Comparison of ENCODE assay signal across 10 cellular contexts in the genomic region with DNA sequence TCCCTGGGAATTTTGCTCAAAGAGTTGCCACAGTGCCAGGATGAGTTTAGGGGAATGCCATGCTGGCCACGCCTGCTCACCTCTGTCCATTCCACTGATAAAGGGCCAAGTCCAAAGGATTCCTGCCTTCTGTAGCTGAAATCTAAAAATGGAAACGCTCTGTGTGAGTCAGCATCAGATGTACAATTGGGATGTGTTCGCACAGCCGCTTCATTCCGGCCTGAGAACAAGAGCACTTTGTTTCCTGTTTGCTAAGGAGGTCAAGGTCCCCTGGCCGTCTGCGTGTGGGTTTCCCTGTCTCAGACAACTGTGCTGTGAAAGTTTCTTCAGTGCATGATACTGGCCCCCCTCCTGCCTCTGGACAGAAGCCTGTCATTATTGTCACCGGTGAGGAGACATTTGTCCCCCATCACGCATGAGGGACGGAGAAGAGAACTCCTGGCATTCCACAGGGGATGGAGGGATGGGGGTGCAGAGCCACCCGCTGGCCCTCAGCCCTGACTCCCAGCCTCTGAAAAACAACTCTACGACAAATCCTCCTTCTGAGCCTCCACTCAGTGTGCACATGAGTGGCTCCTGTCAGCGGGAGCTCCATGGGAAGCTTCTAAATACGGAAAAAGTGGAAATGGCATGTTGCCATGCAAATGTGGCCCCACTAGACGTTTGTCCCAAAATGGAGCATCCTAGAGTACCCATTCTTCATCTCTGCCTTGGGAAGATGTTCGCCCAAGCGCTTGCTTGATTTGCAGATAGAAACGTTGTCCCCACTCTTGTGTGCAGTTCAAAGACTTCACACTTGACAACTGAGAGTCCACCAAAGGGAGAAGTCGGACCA.
DNase-seq lines count a peak whose midpoint lies in the region; ATAC-seq, FAIRE-seq and TF ChIP-seq lines count a peak whose summit lies in the region.
"Had no signal": no experiment of that assay in that cellular context is flagged by ENCODE, and none has a peak within 500 bp of the region (broad histone marks: within the 10 kb centered on the region; RNA-seq: fewer than 3 reads in every experiment).

No MANE protein-coding gene starts in this region.

- intact Hi-C loops in heart left ventricle (cut with DNase I) (no loop called here), pancreas (cut with DNase I) (no loop called here)

- H3K4me3 ChIP-seq in heart left ventricle (no peak overlapping the region), pancreas (no peak overlapping the region)

- H3K9me3 ChIP-seq in heart left ventricle, result no peaks in the 10 kb centered on the region
- H3K9me3 ChIP-seq in pancreas, result no peaks in the 10 kb centered on the region

- WGBS in heart left ventricle, 4 donors, result 42 to 46% (median 45%) methylated on average over 17 to 19 of the region's 19 CpGs
- WGBS in pancreas, 2 donors, result 54 to 56% methylated on average over 19 of the region's 19 CpGs

- ATAC-seq in heart left ventricle (peak; percentile 82 to 93 (median 90)), pancreas (peak; percentile 65 to 78 (median 70)), HG03095 (IDR thresholded peaks at IDR 0.05; ENCODE audit: unreplicated experiment) (no peak), GM18502 (IDR thresholded peaks at IDR 0.05; ENCODE audit: poor library complexity, unreplicated experiment) (no peak), HG03439 (IDR thresholded peaks at IDR 0.05; ENCODE audit: unreplicated experiment) (no peak)
- ATAC-seq: activated naive CD8-positive, alpha-beta T cell treated with anti-CD3 and anti-CD28 coated beads, Interleukin-2, amount 50 U/mL, for 24 hours; natural killer cell treated with Interleukin-12 subunit alpha and Interleukin-12 subunit beta and Interleukin-15 and Interleukin-18, amount 100 ng/mL, for 72 hours had no signal

- H3K36me3 ChIP-seq in heart left ventricle (no peaks in the 10 kb centered on the region), pancreas (no peaks in the 10 kb centered on the region)

- no peak for FAIRE-seq in pancreas (lab: Jason Lieb, UNC)

- H3K27ac ChIP-seq in heart left ventricle (peak overlapping the region; percentile 43 to 88 (median 74)), pancreas (peak overlapping the region; percentile 67 to 87 (median 80))

- TF ChIP-seq CTCF in heart left ventricle (IDR thresholded peaks at IDR 0.05) (no peak), pancreas (IDR thresholded peaks at IDR 0.05) (no peak)

- DNase-seq in COLO829 (ENCODE audit: low spot score) (peak; percentile 87), anterior cingulate cortex (lab: John Stamatoyannopoulos, UW) (peak in 54 of 58 donors; percentile 24 to 95 (median 74)), heart left ventricle (peak in 4 of 5 donors; percentile 73 to 83 (median 82)), pancreas (peak in 5 of 6 donors; percentile 56 to 69 (median 67)), AG20443 (ENCODE audit: low spot score) (no peak)
- DNase-seq: activated naive CD8-positive, alpha-beta T cell treated with anti-CD3 and anti-CD28 coated beads, Interleukin-2, amount 50 U/mL, for 24 hours had no signal

- peaks cover 2 to 52% (median 36%) of the 10 kb centered on the region in 12 donors for H3K4me1 ChIP-seq in heart left ventricle
- peaks cover 0 to 13% (median 4%) of the 10 kb centered on the region in 3 donors for H3K4me1 ChIP-seq in pancreas

- TF ChIP-seq POLR2A in heart left ventricle (IDR thresholded peaks at IDR 0.05), result no peak

- peaks cover 0 to 11% (median 0%) of the 10 kb centered on the region in 9 donors for H3K27me3 ChIP-seq in heart left ventricle
- H3K27me3 ChIP-seq in pancreas, result no peaks in the 10 kb centered on the region

Comparison
In these comparisons a context has a peak if more than half of its experiments do, and no peak if none do; other contexts are left out.
1. ATAC-seq: peak in heart left ventricle (4 of 4) and pancreas (4 of 4); none in HG03095 (single experiment), GM18502 (single experiment) and HG03439 (single experiment).